ENCODE assay signal across 10 cellular contexts in genomic region chr15:93027413-93027812, GRCh38.
DNase-seq lines count a peak whose midpoint lies in the region; ATAC-seq and TF ChIP-seq lines count a peak whose summit lies in the region.
"Had no signal": no experiment of that assay in that cellular context is flagged by ENCODE, and none has a peak within 500 bp of the region (broad histone marks: within the 10 kb centered on the region; RNA-seq: fewer than 3 reads in every experiment).

No MANE protein-coding gene starts in this region.

- no peaks in the 10 kb centered on the region for H3K27me3 Mint-ChIP-seq in T-helper 17 cell

- peaks cover 19 to 31% of the 10 kb centered on the region in 2 donors for H3K36me3 ChIP-seq in stomach smooth muscle (ENCODE audit: control insufficient read depth in 2 of 2, insufficient read depth in 2 of 2, low read length in 2 of 2)

- TF ChIP-seq CTCF in fibroblast of the aortic adventitia (IDR thresholded peaks at IDR 0.05; ENCODE audit: insufficient read depth, low read length), result no peak

- H3K4me3 Mint-ChIP-seq in T-helper 17 cell, result no peak overlapping the region

- no peak overlapping the region for H3K4me3 ChIP-seq in fibroblast of the aortic adventitia (ENCODE audit: low read depth, low read length)
- no peak overlapping the region for H3K4me3 ChIP-seq in stomach smooth muscle (ENCODE audit: low read length in 2 of 2)

- peaks cover 55% of the 10 kb centered on the region for H3K4me1 ChIP-seq in stomach smooth muscle (ENCODE audit: control insufficient read depth, insufficient read depth, low read length)

- H3K4me1 Mint-ChIP-seq in T-helper 17 cell, result peaks cover 50% of the 10 kb centered on the region

- no peak overlapping the region for H3K9ac ChIP-seq in stomach smooth muscle (ENCODE audit: low read length in 2 of 2)

- no peaks in the 10 kb centered on the region for H3K9me3 ChIP-seq in T-helper 17 cell (ENCODE audit: control insufficient read depth, low read length, poor library complexity, severe bottlenecking)
- no peaks in the 10 kb centered on the region for H3K9me3 ChIP-seq in stomach smooth muscle (ENCODE audit: control insufficient read depth in 2 of 2, low read length in 2 of 2)

- peak; percentile 18 for DNase-seq in NOMO-1 treated with DMSO at 0.1 percent for 48 hours (lab: John Stamatoyannopoulos, UW; ENCODE audit: unreplicated experiment)
- no peak for DNase-seq in NOMO-1 treated with dmso at 0.1 percent for 144 hours (lab: John Stamatoyannopoulos, UW; ENCODE audit: unreplicated experiment)
- DNase-seq in T-helper 17 cell, result no peak
- DNase-seq in fibroblast of the aortic adventitia (ENCODE audit: low read depth), result peak; percentile 39
- no peak for DNase-seq in SW480 (ENCODE audit: low spot score)
- no peak for DNase-seq in NCI-H2171 treated with DMSO at 0.1 percent for 48 hours (lab: John Stamatoyannopoulos, UW)
- DNase-seq: activated CD4-positive, alpha-beta T cell treated with anti-CD3 and anti-CD28 coated beads for 4 hours; NCI-H2227 treated with DMSO at 0.1 percent for 48 hours had no signal

- H3K36me3 Mint-ChIP-seq in T-helper 17 cell (ENCODE audit: low read depth), result peaks cover 8% of the 10 kb centered on the region

- peak overlapping the region; percentile 81 for H3K27ac Mint-ChIP-seq in T-helper 17 cell

- no peak for ATAC-seq in T-helper 17 cell
- no peak for ATAC-seq in HG03565 (IDR thresholded peaks at IDR 0.05; ENCODE audit: unreplicated experiment)

- H3K27ac ChIP-seq in stomach smooth muscle (ENCODE audit: low read length), result peak overlapping the region; percentile 97

- H3K27me3 ChIP-seq in stomach smooth muscle (ENCODE audit: control insufficient read depth in 1 of 2, insufficient read depth in 2 of 2, low read length in 2 of 2), result no peaks in the 10 kb centered on the region

Comparison
In these comparisons a context has a peak if more than half of its experiments do, and no peak if none do; other contexts are left out.
1. DNase-seq: peak in NOMO-1 treated with DMSO at 0.1 percent for 48 hours (single experiment) and fibroblast of the aortic adventitia (single experiment); none in NOMO-1 treated with dmso at 0.1 percent for 144 hours (single experiment), T-helper 17 cell (0 of 3), SW480 (single experiment) and NCI-H2171 treated with DMSO at 0.1 percent for 48 hours (single experiment).